19 cellular contexts compared by ENCODE assay signal in the genomic region with DNA sequence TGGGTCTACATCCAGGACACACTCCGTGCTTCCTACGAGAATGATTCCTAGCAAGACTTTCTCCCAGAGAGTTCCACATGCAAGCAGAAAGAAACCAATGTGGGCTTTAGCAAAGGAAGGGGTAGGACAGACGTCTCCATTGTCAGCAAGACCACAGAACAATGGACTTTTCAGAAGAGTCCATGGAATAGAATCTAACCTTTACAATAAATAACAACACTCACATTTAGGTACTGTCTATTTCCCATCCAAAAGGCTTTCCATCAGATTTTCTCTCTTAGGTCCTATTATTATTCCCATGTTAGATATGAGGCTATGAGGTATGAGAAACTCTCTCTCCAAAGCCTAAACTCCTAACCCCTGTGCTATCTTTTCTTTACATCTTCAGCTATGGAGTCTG.
"Had no signal": no experiment of that assay in that cellular context is flagged by ENCODE, and none has a peak within 500 bp of the region (broad histone marks: within the 10 kb centered on the region; RNA-seq: fewer than 3 reads in every experiment).

No MANE protein-coding gene starts in this region.

- H3K9me3 Mint-ChIP-seq: activated naive CD4-positive, alpha-beta T cell treated with anti-CD3 and anti-CD28 coated beads for 36 hours; activated T-helper 2 cell treated with anti-CD3 and anti-CD28 coated beads, Interferon-gamma antibody, Interleukin-2, Interleukin-4, amounts not matched to agents 10 μg/mL and 5 μg/mL and 100 μg/mL, durations not matched to agents 14 hours and 24 hours and 36 hours had no signal

- H3K4me3 ChIP-seq: gastroesophageal sphincter, testis had no signal

- DNase-seq: activated CD4-positive, alpha-beta T cell treated with anti-CD3 and anti-CD28 coated beads for 1 hour; activated CD4-positive, alpha-beta T cell treated with anti-CD3 and anti-CD28 coated beads, Interleukin-2, amount 50 U/mL, for 48 hours; activated naive CD4-positive, alpha-beta T cell treated with anti-CD3 and anti-CD28 coated beads for 36 hours; activated T-cell treated with anti-CD3 and anti-CD28 coated beads, Interleukin-2, amount 50 U/mL, for 1 hour; cortex of kidney; effector memory CD8-positive, alpha-beta T cell; naive thymus-derived CD8-positive, alpha-beta T cell; right cardiac atrium; SK-N-SH; small intestine; stimulated activated CD4-positive, alpha-beta T cell treated with anti-CD3 and anti-CD28 coated beads, Interleukin-4, amount 100 ng/mL, for 4 hours; stimulated activated CD8-positive, alpha-beta memory T cell treated with anti-CD3 and anti-CD28 coated beads, Interleukin-4, amount 100 ng/mL, for 48 hours; stimulated activated naive CD4-positive, alpha-beta T cell treated with Interleukin-2 at 50 U/mL for 16 hours; T-cell; T-helper 9 cell; testis had no signal

- H3K9me3 ChIP-seq: gastroesophageal sphincter, SK-N-SH, testis had no signal

- H3K4me3 Mint-ChIP-seq: activated naive CD4-positive, alpha-beta T cell treated with anti-CD3 and anti-CD28 coated beads for 36 hours; effector memory CD8-positive, alpha-beta T cell; naive thymus-derived CD8-positive, alpha-beta T cell; T-cell had no signal

- H3K36me3 Mint-ChIP-seq: T-cell had no signal

- H3K27me3 ChIP-seq: gastroesophageal sphincter, testis had no signal

- H3K27ac Mint-ChIP-seq: activated naive CD4-positive, alpha-beta T cell treated with anti-CD3 and anti-CD28 coated beads for 36 hours; activated T-helper 2 cell treated with anti-CD3 and anti-CD28 coated beads, Interferon-gamma antibody, Interleukin-2, Interleukin-4, amounts not matched to agents 10 μg/mL and 5 μg/mL and 100 μg/mL, durations not matched to agents 14 hours and 24 hours and 36 hours; effector memory CD8-positive, alpha-beta T cell; T-cell had no signal

- H3K36me3 ChIP-seq: gastroesophageal sphincter had no signal

- H3K27me3 Mint-ChIP-seq: effector memory CD8-positive, alpha-beta T cell had no signal

- H3K27ac ChIP-seq: gastroesophageal sphincter, testis had no signal

- H3K4me1 ChIP-seq: gastroesophageal sphincter, testis had no signal

- ATAC-seq: effector memory CD8-positive, alpha-beta T cell; gastroesophageal sphincter; left lobe of liver; naive thymus-derived CD8-positive, alpha-beta T cell; right cardiac atrium; T-cell had no signal

- H3K4me1 Mint-ChIP-seq: naive thymus-derived CD8-positive, alpha-beta T cell; T-cell had no signal
